8 cellular contexts compared by ENCODE assay signal in genomic region chr20:36542019-36542488, GRCh38. TPM values are rescaled to one million over a fixed set of nuclear protein-coding genes. Genes with fewer than 3 reads are reported as not detected.
DNase-seq lines count a peak whose midpoint lies in the region; ATAC-seq and TF ChIP-seq lines count a peak whose summit lies in the region.

No MANE protein-coding gene starts in this region.

- WGBS in psoas muscle, 3 donors, result 42 to 59% (median 44%) methylated on average over 5 to 7 of the region's 7 CpGs

- intact Hi-C loops in psoas muscle (cut with DNase I), result no loop called here

- DNase-seq in GM04504 (ENCODE audit: low read depth) (peak; percentile 48), SJCRH30 (peak; percentile 60 to 72), cardiac muscle cell (ENCODE audit: low read depth in 1 of 2, low spot score in 1 of 2) (peak; percentile 71 to 72), psoas muscle (peak; percentile 37 to 54), DMS153 treated with DMSO at 0.1 percent for 48 hours (lab: John Stamatoyannopoulos, UW; ENCODE audit: unreplicated experiment) (no peak), NCI-H345 treated with DMSO at 0.1 percent for 48 hours (lab: John Stamatoyannopoulos, UW; ENCODE audit: unreplicated experiment) (no peak)
- DNase-seq in activated naive CD4-positive, alpha-beta T cell (lab: John Stamatoyannopoulos, UW), result no peak

- ATAC-seq in psoas muscle, result peak; percentile 28 to 52 (median 44)
- no peak for ATAC-seq in HG03097 (IDR thresholded peaks at IDR 0.05; ENCODE audit: low FRiP score, unreplicated experiment)

- H3K27me3 ChIP-seq in SJCRH30, result peaks cover 3% of the 10 kb centered on the region; the same call in 1 of the 2 replicates
- no peaks in the 10 kb centered on the region for H3K27me3 ChIP-seq in cardiac muscle cell
- no peaks in the 10 kb centered on the region for H3K27me3 ChIP-seq in psoas muscle (ENCODE audit: insufficient read depth in 3 of 3, low read length in 2 of 3)

- H3K4me1 ChIP-seq in SJCRH30 (peaks cover 16% of the 10 kb centered on the region), cardiac muscle cell (ENCODE audit: low read depth) (peaks cover 39% of the 10 kb centered on the region), psoas muscle (peaks cover 8% of the 10 kb centered on the region)

- H3K4me3 ChIP-seq in SJCRH30 (no peak overlapping the region), cardiac muscle cell (peak overlapping the region; percentile 67), psoas muscle (peak overlapping the region; percentile 74)

- TF ChIP-seq CTCF in cardiac muscle cell (IDR thresholded peaks at IDR 0.05; ENCODE audit: low read depth, low read length) (peak; percentile 81), psoas muscle (IDR thresholded peaks at IDR 0.05) (peak; percentile 25)

- H3K36me3 ChIP-seq in SJCRH30, result no peaks in the 10 kb centered on the region
- peaks cover 20% of the 10 kb centered on the region for H3K36me3 ChIP-seq in cardiac muscle cell
- H3K36me3 ChIP-seq in psoas muscle (ENCODE audit: insufficient read depth in 1 of 2, low read depth in 1 of 2), result peaks cover 0 to 3% of the 10 kb centered on the region in 2 donors

- H3K9me3 ChIP-seq in SJCRH30 (replicated peaks), result no peaks in the 10 kb centered on the region
- H3K9me3 ChIP-seq in cardiac muscle cell (ENCODE audit: low read depth), result no peaks in the 10 kb centered on the region
- no peaks in the 10 kb centered on the region for H3K9me3 ChIP-seq in psoas muscle

- H3K27ac ChIP-seq in SJCRH30 (no peak overlapping the region), cardiac muscle cell (peak overlapping the region; percentile 100), psoas muscle (peak overlapping the region; percentile 79)

RNA-seq across cellular contexts. Expression of gene MYL9, which starts 0.7 kb away (rescaled TPM):
- 0.49 and 0.76 TPM in 2 replicates for total RNA-seq in SJCRH30 (2014; rRNA removed; shearing (Covaris generic))
- total RNA-seq in cardiac muscle cell, result 579 and 882 TPM in 2 replicates
- 1,085 and 1,624 TPM in 2 replicates for polyA plus RNA-seq in cardiac muscle cell
- 10 to 100 TPM; 42.5 to 86.6 (median 44.5) TPM for total RNA-seq in psoas muscle
- 10 to 100 TPM; 23.1 to 33.7 (median 27.2) TPM for polyA plus RNA-seq in psoas muscle

RNA-seq across cellular contexts. Expression of gene TGIF2, which starts 31.3 kb away (rescaled TPM):
- total RNA-seq in SJCRH30 (2014; rRNA removed; shearing (Covaris generic)), result 71.1 and 75.5 TPM in 2 replicates
- total RNA-seq in cardiac muscle cell (52.8 and 59.4 TPM in 2 replicates), psoas muscle (1 to 10 TPM; 1.7 to 2.8 (median 2.6) TPM)
- polyA plus RNA-seq in cardiac muscle cell (69.5 and 90.6 TPM in 2 replicates), psoas muscle (1 to 10 TPM; 1.1 to 1.7 (median 1.2) TPM)

Comparison
In these comparisons a context has a peak if more than half of its experiments do, and no peak if none do; other contexts are left out.
1. DNase-seq: peak in GM04504 (single experiment), SJCRH30 (2 of 2), cardiac muscle cell (2 of 2) and psoas muscle (2 of 2); none in activated naive CD4-positive, alpha-beta T cell (0 of 4), DMS153 treated with DMSO at 0.1 percent for 48 hours (single experiment) and NCI-H345 treated with DMSO at 0.1 percent for 48 hours (single experiment).
2. RNA of gene MYL9, which starts 0.7 kb away (total RNA-seq): 579 to 882 TPM in cardiac muscle cell and 42.5 to 86.6 TPM in psoas muscle; 0.49 to 0.76 TPM in SJCRH30; every median in the first group is over 10 times any median in the second.
3. RNA of gene TGIF2, which starts 31.3 kb away (total RNA-seq): 71.1 to 75.5 TPM in SJCRH30 and 52.8 to 59.4 TPM in cardiac muscle cell; 1.7 to 2.8 TPM in psoas muscle; every median in the first group is over 10 times any median in the second.